Comparison of ENCODE assay signal across 19 cellular contexts in the genomic region with DNA sequence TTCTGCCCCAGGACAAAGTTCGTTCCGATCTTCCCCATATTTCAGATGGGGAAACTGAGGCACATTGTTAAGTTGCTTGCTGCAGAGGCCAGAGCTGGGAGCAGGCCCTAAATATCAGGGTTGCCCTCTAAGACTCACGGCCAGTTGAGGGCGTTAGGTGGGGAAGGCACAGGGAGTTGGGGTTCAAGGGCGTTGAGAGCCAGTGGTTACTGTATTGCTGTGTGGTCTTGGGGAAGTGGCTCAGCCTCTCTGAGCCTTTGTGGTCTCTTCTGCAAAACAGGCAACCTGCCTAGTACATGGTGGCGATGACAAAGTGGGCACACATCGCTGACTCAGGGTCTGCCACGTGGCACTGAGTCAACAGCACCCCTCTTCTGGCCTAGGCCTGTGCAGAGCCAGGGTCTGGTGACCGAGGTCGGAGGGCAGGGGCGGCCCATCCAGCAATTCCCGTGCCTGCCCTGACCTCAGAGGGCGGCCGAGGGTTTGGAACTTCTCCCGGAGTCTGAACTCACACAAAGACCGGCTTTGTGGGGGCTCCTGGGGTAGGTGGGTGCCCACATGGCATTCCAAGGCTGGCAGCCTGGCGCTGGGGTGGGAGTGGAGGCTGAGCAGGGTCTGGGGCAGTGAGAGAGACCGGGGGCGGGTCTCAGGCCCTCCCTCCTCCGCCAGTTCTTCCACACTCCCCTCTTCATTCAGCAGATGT. TPM values are rescaled to one million over a fixed set of nuclear protein-coding genes. Genes with fewer than 3 reads are reported as not detected.
DNase-seq lines count a peak whose midpoint lies in the region; ATAC-seq and TF ChIP-seq lines count a peak whose summit lies in the region.
"Had no signal": no experiment of that assay in that cellular context is flagged by ENCODE, and none has a peak within 500 bp of the region (broad histone marks: within the 10 kb centered on the region; RNA-seq: fewer than 3 reads in every experiment).

No MANE protein-coding gene starts in this region.

- H3K36me3 Mint-ChIP-seq in activated naive CD4-positive, alpha-beta T cell treated with anti-CD3 and anti-CD28 coated beads, Interleukin-2, amount 50 U/mL, for 72 hours, result no peaks in the 10 kb centered on the region
- peaks cover 3% of the 10 kb centered on the region; the same call in 1 of the 2 replicates for H3K36me3 Mint-ChIP-seq in WTC11
- H3K36me3 Mint-ChIP-seq in stimulated activated memory B cell treated with anti-CD40 and anti-IgM and Interleukin-4, amounts not matched to agents 10 μg/mL and 1 μg/mL and 100 μg/mL, for 72 hours, result peaks cover 24% of the 10 kb centered on the region

- no peaks in the 10 kb centered on the region for H3K9me3 Mint-ChIP-seq in activated naive CD4-positive, alpha-beta T cell treated with anti-CD3 and anti-CD28 coated beads, Interleukin-2, amount 50 U/mL, for 72 hours
- H3K9me3 Mint-ChIP-seq in WTC11, result no peaks in the 10 kb centered on the region
- no peaks in the 10 kb centered on the region for H3K9me3 Mint-ChIP-seq in stimulated activated memory B cell treated with anti-CD40 and anti-IgM and Interleukin-4, amounts not matched to agents 10 μg/mL and 1 μg/mL and 100 μg/mL, for 72 hours
- H3K9me3 Mint-ChIP-seq: activated T-cell treated with anti-CD3 and anti-CD28 coated beads, Interleukin-2, amount 50 U/mL, for 72 hours; dendritic cell treated with granulocyte-macrophage colony-stimulating factor and Interleukin-4, amounts not matched to agents 40 ng/mL and 50 ng/mL, for 4 days; mesothelial cell of epicardium; neural crest cell had no signal

- ATAC-seq in activated naive CD4-positive, alpha-beta T cell treated with anti-CD3 and anti-CD28 coated beads, Interleukin-2, amount 50 U/mL, for 72 hours, result peak in 1 of 2 donors; percentile 28
- ATAC-seq in WTC11, result no peak
- no peak for ATAC-seq in stimulated activated memory B cell treated with anti-CD40 and anti-IgM and Interleukin-4, amounts not matched to agents 10 μg/mL and 1 μg/mL and 100 μg/mL, for 72 hours
- no peak for ATAC-seq in HG03520 (IDR thresholded peaks at IDR 0.05; ENCODE audit: unreplicated experiment)
- no peak for ATAC-seq in HG02610 (IDR thresholded peaks at IDR 0.05; ENCODE audit: unreplicated experiment)
- ATAC-seq: activated CD8-positive, alpha-beta T cell treated with anti-CD3 and anti-CD28 coated beads, Interleukin-2, amount 10 ng/mL, durations not matched to agents 7 days and 5 days; foreskin keratinocyte had no signal

- H3K4me3 Mint-ChIP-seq in WTC11, result no peak overlapping the region
- no peak overlapping the region for H3K4me3 Mint-ChIP-seq in stimulated activated memory B cell treated with anti-CD40 and anti-IgM and Interleukin-4, amounts not matched to agents 10 μg/mL and 1 μg/mL and 100 μg/mL, for 72 hours
- H3K4me3 Mint-ChIP-seq: activated CD8-positive, alpha-beta T cell treated with anti-CD3 and anti-CD28 coated beads, Interleukin-2, amount 10 ng/mL, durations not matched to agents 7 days and 5 days; activated T-cell treated with anti-CD3 and anti-CD28 coated beads, Interleukin-2, amount 50 U/mL, for 72 hours; dendritic cell treated with granulocyte-macrophage colony-stimulating factor and Interleukin-4, amounts not matched to agents 40 ng/mL and 50 ng/mL, for 4 days; mesothelial cell of epicardium; neural crest cell had no signal

- H3K4me1 Mint-ChIP-seq in WTC11, result 0 out of 2 replicates have a peak, but pooled peaks cover 3% of the 10 kb centered on the region
- peaks cover 43% of the 10 kb centered on the region for H3K4me1 Mint-ChIP-seq in stimulated activated memory B cell treated with anti-CD40 and anti-IgM and Interleukin-4, amounts not matched to agents 10 μg/mL and 1 μg/mL and 100 μg/mL, for 72 hours
- H3K4me1 Mint-ChIP-seq: mesothelial cell of epicardium had no signal

- no peak for TF ChIP-seq CTCF in WTC11 (IDR thresholded peaks at IDR 0.05)

- POLR2A ChIA-PET in WTC11 (lab: Charles Lee), result no interaction called here

- DNase-seq in activated naive CD4-positive, alpha-beta T cell treated with anti-CD3 and anti-CD28 coated beads, Interleukin-2, amount 50 U/mL, for 72 hours (ENCODE audit: low spot score in 2 of 2), result no peak
- no peak for DNase-seq in activated naive CD4-positive, alpha-beta T cell treated with Interleukin-2 at 50 U/mL for 16 hours
- DNase-seq in WTC11 (ENCODE audit: low spot score), result no peak
- peak; percentile 50 for DNase-seq in islet precursor cell
- DNase-seq in NCI-H2171 treated with DMSO at 0.1 percent for 48 hours (lab: John Stamatoyannopoulos, UW), result no peak
- DNase-seq: activated CD8-positive, alpha-beta T cell treated with anti-CD3 and anti-CD28 coated beads, Interleukin-2, amount 10 ng/mL, durations not matched to agents 7 days and 5 days; activated T-cell treated with anti-CD3 and anti-CD28 coated beads, Interleukin-2, amount 50 U/mL, for 72 hours; brain microvascular endothelial cell; C1 segment of cervical spinal cord; foreskin keratinocyte; H7; NCI-H1436; NCI-H774 had no signal

- CTCF ChIA-PET in WTC11 (lab: Charles Lee), result interaction anchor here (0.7 to 2.7 kb wide), 9 partner anchors 13 to 128 kb away, joined by 3 to 14 read pairs (median 4); a partner anchor contains a TSS

- peak overlapping the region; percentile 54 to 61 for H3K27ac Mint-ChIP-seq in activated naive CD4-positive, alpha-beta T cell treated with anti-CD3 and anti-CD28 coated beads, Interleukin-2, amount 50 U/mL, for 72 hours
- no peak overlapping the region for H3K27ac Mint-ChIP-seq in WTC11
- peak overlapping the region; percentile 84 for H3K27ac Mint-ChIP-seq in stimulated activated memory B cell treated with anti-CD40 and anti-IgM and Interleukin-4, amounts not matched to agents 10 μg/mL and 1 μg/mL and 100 μg/mL, for 72 hours
- H3K27ac Mint-ChIP-seq: activated CD8-positive, alpha-beta T cell treated with anti-CD3 and anti-CD28 coated beads, Interleukin-2, amount 10 ng/mL, durations not matched to agents 7 days and 5 days; activated T-cell treated with anti-CD3 and anti-CD28 coated beads, Interleukin-2, amount 50 U/mL, for 72 hours; dendritic cell treated with granulocyte-macrophage colony-stimulating factor and Interleukin-4, amounts not matched to agents 40 ng/mL and 50 ng/mL, for 4 days; mesothelial cell of epicardium had no signal

- H3K27me3 Mint-ChIP-seq in WTC11 (ENCODE audit: low read depth), result no peaks in the 10 kb centered on the region
- no peaks in the 10 kb centered on the region for H3K27me3 Mint-ChIP-seq in stimulated activated memory B cell treated with anti-CD40 and anti-IgM and Interleukin-4, amounts not matched to agents 10 μg/mL and 1 μg/mL and 100 μg/mL, for 72 hours
- H3K27me3 Mint-ChIP-seq: dendritic cell treated with granulocyte-macrophage colony-stimulating factor and Interleukin-4, amounts not matched to agents 40 ng/mL and 50 ng/mL, for 4 days had no signal

TF ChIP-seq in WTC11, 78 proteins besides CTCF, POLR2A, EP300 and RAD21:
- 0 out of 2 replicates have a peak, but pooled peaks have one; percentile 23 for TF ChIP-seq SMAD4 (CRISPR knock-in tag; IDR thresholded peaks at IDR 0.05)
- TF ChIP-seq, protein P1, sequence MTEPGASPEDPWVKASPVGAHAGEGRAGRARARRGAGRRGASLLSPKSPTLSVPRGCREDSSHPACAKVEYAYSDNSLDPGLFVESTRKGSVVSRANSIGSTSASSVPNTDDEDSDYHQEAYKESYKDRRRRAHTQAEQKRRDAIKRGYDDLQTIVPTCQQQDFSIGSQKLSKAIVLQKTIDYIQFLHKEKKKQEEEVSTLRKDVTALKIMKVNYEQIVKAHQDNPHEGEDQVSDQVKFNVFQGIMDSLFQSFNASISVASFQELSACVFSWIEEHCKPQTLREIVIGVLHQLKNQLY (CRISPR knock-in tag; IDR thresholded peaks at IDR 0.05), result no peak

RNA-seq across cellular contexts. Expression of a gene that starts 10.2 kb away (rescaled TPM):
- 10 to 100 TPM; 25.9 to 31.3 TPM for total RNA-seq in activated naive CD4-positive, alpha-beta T cell treated with anti-CD3 and anti-CD28 coated beads, Interleukin-2, amount 50 U/mL, for 72 hours
- 8.3 to 8.7 TPM (median 8.6 TPM) in 3 replicates for total RNA-seq in WTC11 (2021)

RNA-seq across cellular contexts. Expression of a gene that starts 20.6 kb away (rescaled TPM):
- total RNA-seq in activated naive CD4-positive, alpha-beta T cell treated with anti-CD3 and anti-CD28 coated beads, Interleukin-2, amount 50 U/mL, for 72 hours, result 10 to 100 TPM; 40.2 to 48.5 TPM
- total RNA-seq in WTC11 (2021), result 54.2 to 59.1 TPM (median 58.2 TPM) in 3 replicates
